In the genomic region with DNA sequence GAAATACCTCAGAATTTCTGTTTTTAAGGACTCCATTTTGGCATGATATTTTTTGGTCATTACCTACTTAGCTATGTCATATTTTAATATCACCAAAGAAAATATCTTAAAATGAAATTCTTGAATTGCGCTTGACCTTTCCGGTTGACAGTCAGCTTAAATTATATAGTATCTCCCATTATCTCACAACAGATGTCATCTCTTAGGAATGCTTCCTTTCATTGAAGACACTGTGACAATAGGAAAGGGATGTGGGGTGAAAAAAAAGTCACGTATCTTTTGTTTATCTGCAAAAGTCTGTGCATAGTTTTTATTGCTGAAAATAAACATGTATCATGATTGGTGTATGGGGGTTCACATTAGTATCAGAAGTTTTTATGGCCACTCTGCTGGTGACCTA, we compare ENCODE assay signal across 19 cellular contexts.
A peak's percentile ranks its signal among the peaks of the same experiment; 100 is the strongest.
DNase-seq lines count a peak whose midpoint lies in the region; ATAC-seq and TF ChIP-seq lines count a peak whose summit lies in the region.
"Had no signal": no experiment of that assay in that cellular context is flagged by ENCODE, and none has a peak within 500 bp of the region (broad histone marks: within the 10 kb centered on the region; RNA-seq: fewer than 3 reads in every experiment).

No MANE protein-coding gene starts in this region.

- no peak overlapping the region for H3K27ac Mint-ChIP-seq in HFFc6
- H3K27ac Mint-ChIP-seq: CD8-positive, alpha-beta memory T cell had no signal

- no peak for TF ChIP-seq CTCF in brain microvascular endothelial cell (IDR thresholded peaks at IDR 0.05; ENCODE audit: low read depth, low read length, missing control alignments)
- no peak for TF ChIP-seq CTCF in HFFc6 (IDR thresholded peaks at IDR 0.05)

- H3K36me3 Mint-ChIP-seq in HFFc6 (ENCODE audit: low read depth), result peaks cover 6% of the 10 kb centered on the region

- in situ Hi-C loops in brain microvascular endothelial cell (cut with HindIII; ENCODE audit: low pct_ligation_motif_present, low sequenced_read_pairs), result no loop called here

- no peaks in the 10 kb centered on the region for H3K27me3 ChIP-seq in brain microvascular endothelial cell (replicated peaks)
- H3K27me3 ChIP-seq: BLaER1 had no signal

- no peaks in the 10 kb centered on the region for H3K36me3 ChIP-seq in brain microvascular endothelial cell (replicated peaks)

- H3K4me3 ChIP-seq in brain microvascular endothelial cell (ENCODE audit: low read depth, low read length), result no peak overlapping the region
- H3K4me3 ChIP-seq: BLaER1 had no signal

- H3K4me3 Mint-ChIP-seq in HFFc6, result no peak overlapping the region
- H3K4me3 Mint-ChIP-seq: CD8-positive, alpha-beta memory T cell; H9 had no signal

- no peak for ATAC-seq in GM21447 (IDR thresholded peaks at IDR 0.05; ENCODE audit: unreplicated experiment)

- H3K27me3 Mint-ChIP-seq in HFFc6 (ENCODE audit: insufficient read depth), result 0 out of 2 replicates have a peak, but pooled peaks cover under 1% of the 10 kb centered on the region
- H3K27me3 Mint-ChIP-seq: CD8-positive, alpha-beta memory T cell had no signal

- H3K27ac ChIP-seq in brain microvascular endothelial cell, result peak overlapping the region; percentile 37
- H3K27ac ChIP-seq: BLaER1, RWPE1 had no signal

- peaks cover 25% of the 10 kb centered on the region for H3K4me1 Mint-ChIP-seq in HFFc6 (ENCODE audit: low read depth)

- no peaks in the 10 kb centered on the region for H3K9me3 Mint-ChIP-seq in HFFc6
- H3K9me3 Mint-ChIP-seq: CD8-positive, alpha-beta memory T cell; H9 had no signal

- DNase-seq in NCI-H2227 (lab: John Stamatoyannopoulos, UW; ENCODE audit: unreplicated experiment) (peak; percentile 52), brain microvascular endothelial cell (no peak), kidney tubule cell (ENCODE audit: low spot score) (peak; percentile 22), NCI-H345 (lab: John Stamatoyannopoulos, UW) (no peak), HFFc6 (no peak)
- no peak for DNase-seq in activated naive CD4-positive, alpha-beta T cell (lab: John Stamatoyannopoulos, UW)
- DNase-seq: CD8-positive, alpha-beta memory T cell; DMS79; H9; MM.1S; NCI-H1092 treated with DMSO at 0.1 percent for 48 hours; NCI-H1694 treated with DMSO at 0.1 percent for 48 hours; NCI-H446 treated with DMSO at 0.1 percent for 48 hours; NCI-H748 treated with DMSO at 0.1 percent for 48 hours; OCI-M1; SW 1271 had no signal

Comparison
In these comparisons a context has a peak if more than half of its experiments do, and no peak if none do; other contexts are left out.
1. DNase-seq: peak in NCI-H2227 (single experiment) and kidney tubule cell (single experiment); none in brain microvascular endothelial cell (single experiment), NCI-H345 (single experiment), activated naive CD4-positive, alpha-beta T cell (0 of 4) and HFFc6 (single experiment).